In genomic region chr1:98084188-98084587, GRCh38 we compare ENCODE assay signal across 24 cellular contexts.
DNase-seq lines count a peak whose midpoint lies in the region; ATAC-seq and TF ChIP-seq lines count a peak whose summit lies in the region.
"Had no signal": no experiment of that assay in that cellular context is flagged by ENCODE, and none has a peak within 500 bp of the region (broad histone marks: within the 10 kb centered on the region; RNA-seq: fewer than 3 reads in every experiment).

No MANE protein-coding gene starts in this region.

- H3K4me2 ChIP-seq in HCT116 (ENCODE audit: low read length), result no peak overlapping the region
- H3K4me2 ChIP-seq: A549 had no signal

- CTCF ChIA-PET in HCT116 (lab: Charles Lee), result no interaction called here
- CTCF ChIA-PET in activated CD8-positive, alpha-beta memory T cell treated with anti-CD3 and anti-CD28 coated beads, Interleukin-2, amount 10 ng/mL, durations not matched to agents 7 days and 5 days (lab: Charles Lee), result no interaction called here

- peaks cover 16 to 20% of the 10 kb centered on the region in 2 experiments for H3K4me1 ChIP-seq in HCT116 (ENCODE audit: control insufficient read depth in 1 of 2, insufficient read depth in 2 of 2, low read length in 2 of 2)
- peaks cover 32% of the 10 kb centered on the region for H3K4me1 ChIP-seq in SJSA1 (replicated peaks)

- RAD21 ChIA-PET in HCT116 (lab: Charles Lee; ENCODE audit: low non-redundant PET in 1 of 2, low total read pairs in 2 of 2, uncharacterized antibody in 2 of 2, unreplicated experiment in 2 of 2), result no interaction called here

- H4K20me1 ChIP-seq in HCT116 (ENCODE audit: insufficient read depth), result no peaks in the 10 kb centered on the region

- ATAC-seq in HCT116 (no peak), GM19452 (IDR thresholded peaks at IDR 0.05; ENCODE audit: unreplicated experiment) (no peak), HG02759 (IDR thresholded peaks at IDR 0.05; ENCODE audit: unreplicated experiment) (no peak)
- no peak for ATAC-seq in activated CD8-positive, alpha-beta memory T cell treated with anti-CD3 and anti-CD28 coated beads, Interleukin-2, amount 10 ng/mL, durations not matched to agents 7 days and 5 days
- ATAC-seq: A549; CD8-positive, alpha-beta T cell; GM12878; SK-N-SH treated with all-trans-retinoic acid at 6 μM for 48 hours had no signal

- H3K27ac ChIP-seq in HCT116 (ENCODE audit: low read depth, low read length) (no peak overlapping the region), SJSA1 (peak overlapping the region; percentile 24; the same call in 1 of the 2 replicates)
- H3K27ac ChIP-seq: C4-2B had no signal

- no peaks in the 10 kb centered on the region for H3K27me3 ChIP-seq in HCT116 (ENCODE audit: insufficient read depth, low read length)
- no peaks in the 10 kb centered on the region for H3K27me3 ChIP-seq in SJSA1 (replicated peaks)
- H3K27me3 ChIP-seq: MG63 had no signal

- H3K9me3 Mint-ChIP-seq in activated CD8-positive, alpha-beta memory T cell treated with anti-CD3 and anti-CD28 coated beads, Interleukin-2, amount 10 ng/mL, durations not matched to agents 7 days and 5 days (ENCODE audit: low read depth), result no peaks in the 10 kb centered on the region
- H3K9me3 Mint-ChIP-seq: CD8-positive, alpha-beta T cell had no signal

- H3K9me2 ChIP-seq in HCT116 (ENCODE audit: insufficient read depth), result no peaks in the 10 kb centered on the region

- H3K36me3 Mint-ChIP-seq in activated CD8-positive, alpha-beta memory T cell treated with anti-CD3 and anti-CD28 coated beads, Interleukin-2, amount 10 ng/mL, durations not matched to agents 7 days and 5 days, result no peaks in the 10 kb centered on the region
- H3K36me3 Mint-ChIP-seq: CD8-positive, alpha-beta T cell had no signal

- H3K4me1 Mint-ChIP-seq in activated CD8-positive, alpha-beta memory T cell treated with anti-CD3 and anti-CD28 coated beads, Interleukin-2, amount 10 ng/mL, durations not matched to agents 7 days and 5 days, result no peaks in the 10 kb centered on the region
- H3K4me1 Mint-ChIP-seq: B cell had no signal

- no peaks in the 10 kb centered on the region for H3K36me3 ChIP-seq in HCT116 (ENCODE audit: control insufficient read depth in 1 of 2, insufficient read depth in 2 of 2, low read length in 2 of 2)
- H3K36me3 ChIP-seq in SJSA1, result peaks cover 7% of the 10 kb centered on the region; the same call in 1 of the 2 replicates

- POLR2A ChIA-PET in HCT116 (lab: Charles Lee), result no interaction called here

- H3K9me3 ChIP-seq in HCT116 (ENCODE audit: control insufficient read depth in 1 of 2, insufficient read depth in 1 of 2, low read depth in 1 of 2, low read length in 2 of 2), result no peaks in the 10 kb centered on the region
- no peaks in the 10 kb centered on the region for H3K9me3 ChIP-seq in SJSA1 (replicated peaks)

- H2AFZ ChIP-seq in HCT116 (ENCODE audit: low read depth, low read length, poor library complexity, severe bottlenecking), result peak overlapping the region; percentile 7

- H3K4me3 ChIP-seq in HCT116 (replicated peaks in 1 of 2; ENCODE audit: low read depth in 1 of 2, low read length in 2 of 2) (no peak overlapping the region), SJSA1 (no peak overlapping the region)
- H3K4me3 ChIP-seq: A549, GM12878, MG63 had no signal

- no peaks in the 10 kb centered on the region for H3K79me2 ChIP-seq in HCT116 (ENCODE audit: insufficient read depth, low read length)

- peaks cover 3% of the 10 kb centered on the region for H3K27me3 Mint-ChIP-seq in activated CD8-positive, alpha-beta memory T cell treated with anti-CD3 and anti-CD28 coated beads, Interleukin-2, amount 10 ng/mL, durations not matched to agents 7 days and 5 days
- H3K27me3 Mint-ChIP-seq: B cell had no signal

- H3K27ac Mint-ChIP-seq in activated CD8-positive, alpha-beta memory T cell treated with anti-CD3 and anti-CD28 coated beads, Interleukin-2, amount 10 ng/mL, durations not matched to agents 7 days and 5 days, result no peak overlapping the region
- H3K27ac Mint-ChIP-seq: B cell; CD8-positive, alpha-beta T cell had no signal

- H3K9ac ChIP-seq in HCT116 (ENCODE audit: low read length), result no peak overlapping the region

- TF ChIP-seq RAD21 in HCT116 (IDR thresholded peaks at IDR 0.05; ENCODE audit: low read depth), result no peak

- no peak for TF ChIP-seq CTCF in HCT116 (IDR thresholded peaks at IDR 0.05 in 2 of 3, conservative IDR thresholded peaks at IDR 0.05 in 1 of 3; ENCODE audit: borderline replicate concordance in 1 of 3, insufficient read depth in 1 of 3, low read depth in 2 of 3, low read length in 2 of 3)

- no TSS peak for BruUV-seq in HCT116 (replicated peaks; lab: Mats Ljungman, UMichigan)

- TF ChIP-seq POLR2A in HCT116 (IDR thresholded peaks at IDR 0.05; ENCODE audit: borderline replicate concordance, extremely low read depth, insufficient read depth, insufficient read length), result no peak

- intact Hi-C loops in HCT116 (cut with micrococcal nuclease), result no loop called here

- no peak overlapping the region for H3K4me3 Mint-ChIP-seq in activated CD8-positive, alpha-beta memory T cell treated with anti-CD3 and anti-CD28 coated beads, Interleukin-2, amount 10 ng/mL, durations not matched to agents 7 days and 5 days
- H3K4me3 Mint-ChIP-seq: B cell; CD8-positive, alpha-beta T cell had no signal

- no peak for DNase-seq in HCT116 (ENCODE audit: low read depth, low spot score)
- DNase-seq in SJSA1 (ENCODE audit: low read depth in 1 of 2, low spot score in 2 of 2), result peak in 1 of 2 experiments; percentile 12
- peak; percentile 62 for DNase-seq in fibroblast of peridontal ligament (ENCODE audit: extremely low read depth)
- no peak for DNase-seq in middle frontal gyrus (ENCODE audit: extremely low spot score, low spot score)
- no peak for DNase-seq in activated CD8-positive, alpha-beta memory T cell treated with anti-CD3 and anti-CD28 coated beads, Interleukin-2, amount 10 ng/mL, durations not matched to agents 7 days and 5 days
- DNase-seq: CD8-positive, alpha-beta T cell; DMS 273 treated with DMSO at 0.1 percent for 48 hours; DMS79; EL; GDM1; KBM-7; MG63; NCI-H1105 treated with DMSO at 0.1 percent for 48 hours; NCI-H2029 treated with DMSO at 0.1 percent for 48 hours; NCI-H226; NCI-H510A; NCI-H69 had no signal

TF ChIP-seq in HCT116, 20 proteins besides CTCF, POLR2A, EP300 and RAD21:
- TF ChIP-seq JUND (IDR thresholded peaks at IDR 0.05), result no peak
- no peak for TF ChIP-seq MAX (IDR thresholded peaks at IDR 0.05)
- TF ChIP-seq CEBPB (IDR thresholded peaks at IDR 0.05; ENCODE audit: low read depth), result no peak
- TF ChIP-seq CBX3 (IDR thresholded peaks at IDR 0.05; ENCODE audit: low read depth), result no peak
- TF ChIP-seq ZFX (IDR thresholded peaks at IDR 0.05), result no peak
- no peak for TF ChIP-seq ELF1 (IDR thresholded peaks at IDR 0.05; ENCODE audit: borderline replicate concordance, low read depth)
- no peak for TF ChIP-seq EZH2 (IDR thresholded peaks at IDR 0.05)
- TF ChIP-seq ZNF274 (IDR thresholded peaks at IDR 0.05; ENCODE audit: low read depth, low read length), result no peak
- TF ChIP-seq SP1 (IDR thresholded peaks at IDR 0.05; ENCODE audit: low read depth), result no peak
- TF ChIP-seq ZBTB33 (IDR thresholded peaks at IDR 0.05; ENCODE audit: extremely low read depth, insufficient replicate concordance, low read length), result no peak
- no peak for TF ChIP-seq EZH2phosphoT487 (IDR thresholded peaks at IDR 0.05; ENCODE audit: borderline replicate concordance)
- no peak for TF ChIP-seq EGR1 (IDR thresholded peaks at IDR 0.05; ENCODE audit: low read depth)
- no peak for TF ChIP-seq POLR2AphosphoS5 (IDR thresholded peaks at IDR 0.05; ENCODE audit: low read depth, low read length)
- no peak for TF ChIP-seq TCF7L2 (IDR thresholded peaks at IDR 0.05; ENCODE audit: borderline replicate concordance, extremely low read depth, insufficient read depth, insufficient read length)
- TF ChIP-seq YY1 (IDR thresholded peaks at IDR 0.05; ENCODE audit: extremely low read depth, insufficient replicate concordance, low read depth, low read length), result no peak
